ENCODE assay signal across 19 cellular contexts in the genomic region with DNA sequence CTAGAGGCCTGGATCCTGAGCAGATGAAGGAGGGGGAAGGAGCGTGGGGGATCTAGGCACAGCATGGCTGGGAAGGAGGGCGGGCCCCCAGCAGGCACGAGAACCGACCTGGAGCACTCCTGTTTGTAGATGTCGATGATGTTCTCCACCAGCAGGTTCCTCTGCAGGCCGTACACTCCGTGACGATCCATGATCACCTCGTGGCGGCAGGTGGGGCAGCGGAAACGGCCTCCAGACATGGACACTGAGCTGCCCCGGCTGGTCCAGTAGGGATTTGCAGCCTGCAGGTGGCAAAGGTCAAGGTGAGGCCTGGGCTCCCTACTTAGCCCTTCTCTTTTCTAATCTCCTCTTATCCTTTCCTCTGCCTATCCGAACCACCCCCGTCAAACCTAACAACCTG. TPM values are rescaled to one million over a fixed set of nuclear protein-coding genes. Genes with fewer than 3 reads are reported as not detected.
"Had no signal": no experiment of that assay in that cellular context is flagged by ENCODE, and none has a peak within 500 bp of the region (broad histone marks: within the 10 kb centered on the region; RNA-seq: fewer than 3 reads in every experiment).

No MANE protein-coding gene starts in this region.

- H3K27me3 ChIP-seq: upper lobe of right lung had no signal

- H3K4me3 ChIP-seq: SK-N-MC, spleen, upper lobe of right lung had no signal

- H3K4me1 Mint-ChIP-seq: naive thymus-derived CD4-positive, alpha-beta T cell; T-cell had no signal

- H3K36me3 ChIP-seq: spleen, upper lobe of right lung had no signal

- DNase-seq: activated CD4-positive, alpha-beta T cell treated with anti-CD3 and anti-CD28 coated beads for 1 hour; activated CD4-positive, alpha-beta T cell treated with anti-CD3 and anti-CD28 coated beads, Interleukin-2, amount 50 U/mL, for 4 hours; activated naive CD4-positive, alpha-beta T cell treated with Interleukin-2 at 50 U/mL for 16 hours; activated T-cell treated with anti-CD3 and anti-CD28 coated beads for 4 hours; hypothalamus; kidney; midbrain; naive thymus-derived CD4-positive, alpha-beta T cell; nucleus accumbens; spleen; T-cell; T1000; upper lobe of right lung had no signal

- H3K9me3 Mint-ChIP-seq: naive thymus-derived CD4-positive, alpha-beta T cell; stimulated activated naive CD8-positive, alpha-beta T cell treated with anti-CD3 and anti-CD28 coated beads, Interleukin-15, Interleukin-2, amounts not matched to agents 100 ng/mL and 50 ng/mL, for 24 hours; T-cell had no signal

- H3K27ac ChIP-seq: SK-N-MC, spleen, upper lobe of right lung had no signal

- H3K27ac Mint-ChIP-seq: naive thymus-derived CD4-positive, alpha-beta T cell; progenitor cell of endocrine pancreas; stimulated activated naive CD8-positive, alpha-beta T cell treated with anti-CD3 and anti-CD28 coated beads, Interleukin-15, Interleukin-2, amounts not matched to agents 100 ng/mL and 50 ng/mL, for 24 hours; T-cell had no signal

- H3K9me3 ChIP-seq: spleen, upper lobe of right lung had no signal

- H3K4me1 ChIP-seq: spleen, upper lobe of right lung had no signal

- H3K4me3 Mint-ChIP-seq: naive thymus-derived CD4-positive, alpha-beta T cell; stimulated activated naive CD8-positive, alpha-beta T cell treated with anti-CD3 and anti-CD28 coated beads, Interleukin-15, Interleukin-2, amounts not matched to agents 100 ng/mL and 50 ng/mL, for 24 hours; T-cell had no signal

- H3K36me3 Mint-ChIP-seq: naive thymus-derived CD4-positive, alpha-beta T cell; T-cell had no signal

RNA-seq across cellular contexts. Expression of a gene that starts 1.3 kb away (rescaled TPM):
- total RNA-seq: esophagus mucosa; naive thymus-derived CD4-positive, alpha-beta T cell; progenitor cell of endocrine pancreas; T-cell; temporal lobe had no signal

RNA-seq across cellular contexts. Expression of a gene that starts 20.2 kb away (rescaled TPM):
- total RNA-seq: esophagus mucosa; naive thymus-derived CD4-positive, alpha-beta T cell; sciatic nerve; spleen; temporal lobe; upper lobe of right lung had no signal

RNA-seq across cellular contexts. Expression of a gene that starts 44.6 kb away (rescaled TPM):
- total RNA-seq: esophagus mucosa had no signal
